Comparison of ENCODE assay signal across 27 cellular contexts in genomic region chr7:158612546-158612945, GRCh38. TPM values are rescaled to one million over a fixed set of nuclear protein-coding genes. Genes with fewer than 3 reads are reported as not detected.
DNase-seq lines count a peak whose midpoint lies in the region; ATAC-seq, FAIRE-seq and TF ChIP-seq lines count a peak whose summit lies in the region.
"Had no signal": no experiment of that assay in that cellular context is flagged by ENCODE, and none has a peak within 500 bp of the region (broad histone marks: within the 10 kb centered on the region; RNA-seq: fewer than 3 reads in every experiment).

No MANE protein-coding gene starts in this region.

- POLR2A ChIA-PET in GM12878 (lab: Charles Lee): no interaction called here

- H4K20me1 ChIP-seq in GM12878 (ENCODE audit: control insufficient read depth, insufficient read depth): no peaks in the 10 kb centered on the region

- H3K4me2 ChIP-seq in GM12878 (ENCODE audit: control insufficient read depth, insufficient read depth): peak overlapping the region; percentile 4; the same call in 1 of the 2 replicates
- no peak overlapping the region for H3K4me2 ChIP-seq in trophoblast cell (ENCODE audit: low read length)
- H3K4me2 ChIP-seq: A549, KMS-11 had no signal

- H3K9ac ChIP-seq in GM12878 (ENCODE audit: control insufficient read depth, insufficient read depth, low read length): no peak overlapping the region
- H3K9ac ChIP-seq in trophoblast cell (ENCODE audit: low read length): no peak overlapping the region
- H3K9ac ChIP-seq: KMS-11 had no signal

- ATAC-seq in CD4-positive, CD25-positive, alpha-beta regulatory T cell (ENCODE audit: low read depth in 2 of 2): no peak
- no peak for ATAC-seq in GM12878
- no peak for ATAC-seq in GM18873 (IDR thresholded peaks at IDR 0.05; ENCODE audit: low FRiP score, unreplicated experiment)
- ATAC-seq: A549 had no signal

- TF ChIP-seq POLR2A in GM12878 (IDR thresholded peaks at IDR 0.05; ENCODE audit: low read depth, low read length) (no peak), adrenal gland (IDR thresholded peaks at IDR 0.05) (no peak)

- H3K9me3 ChIP-seq in CD4-positive, CD25-positive, alpha-beta regulatory T cell (ENCODE audit: control insufficient read depth in 2 of 2, low read length in 2 of 2): no peaks in the 10 kb centered on the region
- H3K9me3 ChIP-seq in KOPT-K1 (ENCODE audit: insufficient read depth, low read length, poor library complexity, severe bottlenecking) (no peaks in the 10 kb centered on the region), GM12878 (replicated peaks; ENCODE audit: control insufficient read depth, insufficient read depth, low read length) (no peaks in the 10 kb centered on the region), trophoblast cell (ENCODE audit: insufficient read depth, low read depth, low read length) (peaks cover 3% of the 10 kb centered on the region), adrenal gland (replicated peaks in 1 of 3) (no peaks in the 10 kb centered on the region)
- H3K9me3 ChIP-seq: A549 had no signal

- no peak overlapping the region for H2AFZ ChIP-seq in GM12878 (ENCODE audit: control insufficient read depth, low read depth, low read length)
- no peak overlapping the region for H2AFZ ChIP-seq in trophoblast cell (ENCODE audit: insufficient read depth, low read length, poor library complexity)

- H3K4me1 ChIP-seq in CD4-positive, CD25-positive, alpha-beta regulatory T cell (ENCODE audit: control insufficient read depth, insufficient read depth, low read length, poor library complexity, severe bottlenecking): no peaks in the 10 kb centered on the region
- H3K4me1 ChIP-seq in GM12878 (ENCODE audit: control insufficient read depth, insufficient read depth, low read length): peaks cover 15% of the 10 kb centered on the region
- no peaks in the 10 kb centered on the region for H3K4me1 ChIP-seq in trophoblast cell (ENCODE audit: control insufficient read depth in 1 of 2, insufficient read depth in 2 of 2, low read length in 2 of 2)
- H3K4me1 ChIP-seq in adrenal gland (replicated peaks in 1 of 2): no peaks in the 10 kb centered on the region

- H3K79me2 ChIP-seq in GM12878 (ENCODE audit: control insufficient read depth, insufficient read depth, low read length) (no peaks in the 10 kb centered on the region), trophoblast cell (ENCODE audit: control insufficient read depth, insufficient read depth, low read length, poor library complexity) (no peaks in the 10 kb centered on the region)

- H3K79me1 ChIP-seq in trophoblast cell (ENCODE audit: low read length): no peaks in the 10 kb centered on the region

- no peak for DNase-seq in CD4-positive, CD25-positive, alpha-beta regulatory T cell
- DNase-seq in GM12878 (ENCODE audit: low read depth, low spot score): no peak
- no peak for DNase-seq in trophoblast cell
- no peak for DNase-seq in G401 (ENCODE audit: low spot score)
- no peak for DNase-seq in adrenal gland
- DNase-seq: AML-193; DMS153; DND-41; HCEC 1CT; NCI-H1092; NCI-H1417 treated with DMSO at 0.1 percent for 48 hours; NCI-H1930; NCI-H2107; NCI-H446; NCI-H526; NCI-H82; NK-92 treated with Interleukin-12 subunit alpha and Interleukin-12 subunit beta, amount 100 ng/mL, for 24 hours; RPMI8226; SHP77 treated with DMSO at 0.1 percent for 48 hours had no signal

- FAIRE-seq in GM12878 (lab: Jason Lieb, UNC): no peak
- FAIRE-seq: A549, H1 had no signal

- H3K18ac ChIP-seq in trophoblast cell (ENCODE audit: low read length): no peak overlapping the region

- RAD21 ChIA-PET in GM12878 (lab: Charles Lee; ENCODE audit: unreplicated experiment): no interaction called here

- no peak overlapping the region for H3K4me3 ChIP-seq in CD4-positive, CD25-positive, alpha-beta regulatory T cell (ENCODE audit: low read depth, low read length)
- no peak overlapping the region for H3K4me3 ChIP-seq in GM12878
- H3K4me3 ChIP-seq in trophoblast cell (ENCODE audit: low read depth, low read length): no peak overlapping the region
- no peak overlapping the region for H3K4me3 ChIP-seq in adrenal gland
- H3K4me3 ChIP-seq: A549 had no signal

- no peaks in the 10 kb centered on the region for H3K27me3 ChIP-seq in CD4-positive, CD25-positive, alpha-beta regulatory T cell (ENCODE audit: control insufficient read depth, insufficient read depth, low read length)
- H3K27me3 ChIP-seq in GM12878 (replicated peaks in 1 of 2; ENCODE audit: control insufficient read depth in 2 of 2, insufficient read depth in 2 of 2, low read length in 1 of 2) (no peaks in the 10 kb centered on the region), trophoblast cell (ENCODE audit: insufficient read depth, low read length) (no peaks in the 10 kb centered on the region), adrenal gland (no peaks in the 10 kb centered on the region)

- no peak overlapping the region for H3K4me3 Mint-ChIP-seq in CD4-positive, CD25-positive, alpha-beta regulatory T cell

- no peak overlapping the region for H3K27ac ChIP-seq in CD4-positive, CD25-positive, alpha-beta regulatory T cell (ENCODE audit: insufficient read depth, low read length, poor library complexity, severe bottlenecking)
- H3K27ac ChIP-seq in KOPT-K1 (ENCODE audit: low read depth, low read length, poor library complexity, severe bottlenecking) (peak overlapping the region; percentile 4), GM12878 (ENCODE audit: control insufficient read depth, insufficient read depth) (peak overlapping the region; percentile 57), trophoblast cell (ENCODE audit: low read depth, low read length) (no peak overlapping the region), adrenal gland (no peak overlapping the region)
- H3K27ac ChIP-seq: A549, C4-2B, HL-60, KMS-11 had no signal

- no peak overlapping the region for H3K14ac ChIP-seq in trophoblast cell (ENCODE audit: low read length)

- no peak overlapping the region for H2BK12ac ChIP-seq in trophoblast cell (ENCODE audit: low read length)

- SMC1A ChIA-PET in GM12878 (lab: Charles Lee; ENCODE audit: uncharacterized antibody, unreplicated experiment): interaction anchor here (1.2 kb wide), 1 partner anchor 12 kb away, joined by 4 read pairs; no protein-coding TSS in a partner anchor

- H4K12ac ChIP-seq in trophoblast cell (ENCODE audit: low read depth, low read length): no peak overlapping the region

- H4K8ac ChIP-seq in trophoblast cell (ENCODE audit: low read depth, low read length): no peak overlapping the region

- WGBS in GM12878 (ENCODE audit: insufficient coverage, insufficient replicate concordance, low lambda C conversion rate, missing lambda C conversion rate): 84% methylated on average over 4 of the region's 4 CpGs
- no CpG with 5 or more reads among the region's 4 CpGs for WGBS in trophoblast cell (ENCODE audit: extremely low coverage, insufficient coverage, insufficient read length)
- 93 to 100% (median 96%) methylated on average over 4 of the region's 4 CpGs for WGBS in adrenal gland, 4 donors

- intact Hi-C loops in GM12878 (cut with micrococcal nuclease; ENCODE audit: unreplicated experiment): loop anchor here (2.0 to 10.0 kb wide), 3 partner anchors 44 to 362 kb away; no protein-coding TSS in a partner anchor
- intact Hi-C loops in adrenal gland (cut with DNase I): no loop called here

- H3K36me3 Mint-ChIP-seq in CD4-positive, CD25-positive, alpha-beta regulatory T cell: peaks cover 8% of the 10 kb centered on the region
- H3K36me3 Mint-ChIP-seq: IgD-negative memory B cell had no signal

- CTCF ChIA-PET in GM12878 (lab: Yijun Ruan, JAX): interaction anchor here (0.9 kb wide), 1 partner anchor 92 kb away, joined by 3 read pairs; the partner anchor contains the start of gene NCAPG2

- H4K91ac ChIP-seq in trophoblast cell (ENCODE audit: low read depth, low read length): no peak overlapping the region

- H2AK5ac ChIP-seq in trophoblast cell (ENCODE audit: low read length): no peak overlapping the region

- H3K4me1 Mint-ChIP-seq in CD4-positive, CD25-positive, alpha-beta regulatory T cell: peaks cover 0 to 7% (median 5%) of the 10 kb centered on the region in 4 donors

- H3K27me3 Mint-ChIP-seq in CD4-positive, CD25-positive, alpha-beta regulatory T cell: no peaks in the 10 kb centered on the region

- TF ChIP-seq RAD21 in GM12878 (IDR thresholded peaks at IDR 0.05; ENCODE audit: insufficient read depth, low read depth, low read length): no peak

- no peaks in the 10 kb centered on the region for H3K36me3 ChIP-seq in CD4-positive, CD25-positive, alpha-beta regulatory T cell (ENCODE audit: control insufficient read depth, insufficient read depth, low read length)
- peaks cover 87% of the 10 kb centered on the region for H3K36me3 ChIP-seq in KOPT-K1 (ENCODE audit: insufficient read depth, low read length)
- H3K36me3 ChIP-seq in GM12878 (ENCODE audit: control insufficient read depth in 2 of 2, insufficient read depth in 2 of 2, low read length in 1 of 2): no peaks in the 10 kb centered on the region; a peak in 2 of 4 replicates
- H3K36me3 ChIP-seq in trophoblast cell (ENCODE audit: control insufficient read depth in 1 of 2, insufficient read depth in 2 of 2, low read length in 2 of 2): peaks cover 3 to 8% of the 10 kb centered on the region in 2 experiments
- H3K36me3 ChIP-seq in adrenal gland (replicated peaks in 1 of 2): no peaks in the 10 kb centered on the region

- no peak overlapping the region for H2BK120ac ChIP-seq in trophoblast cell (ENCODE audit: insufficient read depth, low read length, poor library complexity)

- no peak for TF ChIP-seq EP300 in GM12878 (IDR thresholded peaks at IDR 0.05; ENCODE audit: borderline replicate concordance in 1 of 2, control insufficient read depth in 1 of 2, low read depth in 2 of 2, low read length in 2 of 2)

- in situ Hi-C loops in GM12878 (cut with MboI): no loop called here
- in situ Hi-C loops in G401 (cut with HindIII; ENCODE audit: low sequenced_read_pairs): no loop called here

- H3K4ac ChIP-seq in trophoblast cell (ENCODE audit: low read depth, low read length): no peak overlapping the region

- H3K27ac Mint-ChIP-seq in CD4-positive, CD25-positive, alpha-beta regulatory T cell: peak overlapping the region; percentile 25 to 44 (median 43)

- H2BK5ac ChIP-seq in trophoblast cell (ENCODE audit: low read depth, low read length, poor library complexity): no peak overlapping the region

- H3K23ac ChIP-seq in trophoblast cell (ENCODE audit: low read length): peak overlapping the region; percentile 83

- no peaks in the 10 kb centered on the region for H3K9me3 Mint-ChIP-seq in CD4-positive, CD25-positive, alpha-beta regulatory T cell

- no peak for TF ChIP-seq CTCF in GM12878 (IDR thresholded peaks at IDR 0.05 in 2 of 3, conservative IDR thresholded peaks at IDR 0.05 in 1 of 3; ENCODE audit: control insufficient read depth in 2 of 3, extremely low read depth in 1 of 3, insufficient read depth in 1 of 3, low read depth in 3 of 3, low read length in 3 of 3)
- TF ChIP-seq CTCF in adrenal gland (IDR thresholded peaks at IDR 0.05): no peak

- BruUV-seq in GM12878 (replicated peaks; lab: Mats Ljungman, UMichigan): no TSS peak

RNA-seq across cellular contexts. Expression of gene PTPRN2, which starts 24.9 kb away (rescaled TPM):
- total RNA-seq in CD4-positive, CD25-positive, alpha-beta regulatory T cell: 1.6 TPM
- 1 to 10 TPM; 1.9 to 4.7 (median 2.9) TPM for polyA plus RNA-seq in CD4-positive, CD25-positive, alpha-beta regulatory T cell
- 0.37 TPM in 1 of 2 replicates, not detected in the other for total RNA-seq in GM12878 (2013; cell fraction: nucleolus; rRNA removed)
- total RNA-seq in GM12878 (2014; rRNA removed): 0.11 TPM in 1 of 2 replicates, not detected in the other
- total RNA-seq in GM12878 (2014; rRNA removed; fragmentation: Illumina TruSeq; extraction: Trizol): not detected in 2 replicates
- not detected in 2 replicates for total RNA-seq in GM12878 (2021)
- 0.13 TPM for polyA plus RNA-seq in GM12878 (2011; ENCODE audit: low read depth)
- polyA plus RNA-seq in GM12878 (2011; rRNA removed): 4.5 and 5.4 TPM in 2 replicates
- polyA plus RNA-seq in GM12878 (2011; cell fraction: cytosol; rRNA removed): 3.6 and 4.2 TPM in 2 replicates
- polyA plus RNA-seq in GM12878 (2011; cell fraction: nucleus; rRNA removed): 1.5 and 2.6 TPM in 2 replicates
- 0.19 and 0.21 TPM in 2 replicates for polyA plus RNA-seq in GM12878 (2012)
- not detected in 2 replicates for polyA plus RNA-seq in GM12878 (2014; fragmentation: Illumina TruSeq; extraction: Trizol)
- polyA plus RNA-seq in GM12878 (2014; fragmentation: Nextera tagmentation; extraction: Ambion mirVana): not detected
- not detected in 2 replicates for polyA plus RNA-seq in GM12878 (2014; rRNA removed)
- not detected for polyA plus RNA-seq in GM12878 (2016; fragmentation: Nextera tagmentation; extraction: Ambion mirVana)
- polyA minus RNA-seq in GM12878 (2011; rRNA and poly(A)+ RNA removed): 0.59 and 1.5 TPM in 2 replicates
- 0.53 and 0.83 TPM in 2 replicates for polyA minus RNA-seq in GM12878 (2011; cell fraction: cytosol; rRNA and poly(A)+ RNA removed)
- 0.24 and 0.29 TPM in 2 replicates for polyA minus RNA-seq in GM12878 (2011; cell fraction: nucleus; rRNA and poly(A)+ RNA removed)
- not detected in 2 replicates for polyA plus RNA-seq in trophoblast cell (2013)
- not detected in 2 replicates for total RNA-seq in G401 (2014; rRNA removed; shearing (Covaris generic))
- 10 to 100 TPM in 3 of 8 donors, 1 to 10 TPM in 5; 2.2 to 16.2 (median 3.2) TPM for total RNA-seq in adrenal gland
- 10 to 100 TPM in 1 of 3 donors, 1 to 10 TPM in 2; 3.3 to 10.8 (median 8.4) TPM for polyA plus RNA-seq in adrenal gland

Comparison
In these comparisons a context has a peak if more than half of its experiments do, and no peak if none do; other contexts are left out.
1. H3K27ac ChIP-seq: peak in KOPT-K1 (single experiment) and GM12878 (single experiment); none in CD4-positive, CD25-positive, alpha-beta regulatory T cell (single experiment), trophoblast cell (single experiment) and adrenal gland (0 of 5).